ENCODE assay signal across 8 cellular contexts in genomic region chr19:45423589-45424190, GRCh38. TPM values are rescaled to one million over a fixed set of nuclear protein-coding genes. Genes with fewer than 3 reads are reported as not detected.
DNase-seq lines count a peak whose midpoint lies in the region; ATAC-seq lines count a peak whose summit lies in the region.

Gene ERCC1, minus strand, starts transcription at chr19:45423917. Its CDS starts 543 bp downstream, at chr19:45423374.

- H3K27ac ChIP-seq in CD4-positive, CD25-positive, alpha-beta regulatory T cell (ENCODE audit: insufficient read depth, low read length, poor library complexity, severe bottlenecking) = peak within 1 kb of the TSS; percentile 80

- H3K4me1 ChIP-seq in CD4-positive, CD25-positive, alpha-beta regulatory T cell (ENCODE audit: control insufficient read depth, insufficient read depth, low read length, poor library complexity, severe bottlenecking) = peaks cover 44% of the 10 kb centered on the region

- H3K27ac Mint-ChIP-seq in CD4-positive, CD25-positive, alpha-beta regulatory T cell = peak within 1 kb of the TSS; percentile 89 to 94 (median 89)
- peak within 1 kb of the TSS; percentile 84 to 96 for H3K27ac Mint-ChIP-seq in effector memory CD8-positive, alpha-beta T cell
- H3K27ac Mint-ChIP-seq in memory B cell = peak within 1 kb of the TSS; percentile 88

- H3K9me3 Mint-ChIP-seq in CD4-positive, CD25-positive, alpha-beta regulatory T cell = no peaks in the 10 kb centered on the region
- no peaks in the 10 kb centered on the region for H3K9me3 Mint-ChIP-seq in effector memory CD8-positive, alpha-beta T cell
- no peaks in the 10 kb centered on the region for H3K9me3 Mint-ChIP-seq in memory B cell

- H3K4me1 Mint-ChIP-seq in CD4-positive, CD25-positive, alpha-beta regulatory T cell = peaks cover 3 to 59% (median 25%) of the 10 kb centered on the region in 4 donors
- peaks cover 34 to 42% of the 10 kb centered on the region in 2 donors for H3K4me1 Mint-ChIP-seq in effector memory CD8-positive, alpha-beta T cell (ENCODE audit: low read depth in 2 of 2)
- H3K4me1 Mint-ChIP-seq in memory B cell = peaks cover 47% of the 10 kb centered on the region

- no peaks in the 10 kb centered on the region for H3K36me3 ChIP-seq in CD4-positive, CD25-positive, alpha-beta regulatory T cell (ENCODE audit: control insufficient read depth, insufficient read depth, low read length)

- H3K27me3 Mint-ChIP-seq in CD4-positive, CD25-positive, alpha-beta regulatory T cell = peaks cover 10% of the 10 kb centered on the region
- no peaks in the 10 kb centered on the region for H3K27me3 Mint-ChIP-seq in effector memory CD8-positive, alpha-beta T cell
- peaks cover 2% of the 10 kb centered on the region for H3K27me3 Mint-ChIP-seq in memory B cell

- H3K4me3 ChIP-seq in CD4-positive, CD25-positive, alpha-beta regulatory T cell (ENCODE audit: low read depth, low read length) = peak within 1 kb of the TSS; percentile 78

- peak; percentile 49 to 90 (median 84) for DNase-seq in CD4-positive, CD25-positive, alpha-beta regulatory T cell
- peak; percentile 95 to 96 for DNase-seq in NCI-H524 (lab: John Stamatoyannopoulos, UW)
- peak; percentile 63 to 65 for DNase-seq in activated CD4-positive, alpha-beta T cell treated with anti-CD3 and anti-CD28 coated beads, Interleukin-2, amount 50 U/mL, for 24 hours (ENCODE audit: low read depth in 1 of 2, low spot score in 1 of 2)
- DNase-seq in effector memory CD8-positive, alpha-beta T cell = peak in 1 of 3 experiments; percentile 71
- DNase-seq in memory B cell (ENCODE audit: low spot score in 2 of 2) = peak in 1 of 2 donors; percentile 72
- DNase-seq in stimulated activated CD8-positive, alpha-beta memory T cell treated with anti-CD3 and anti-CD28 coated beads, Interleukin-2, amount 100 ng/mL, for 48 hours (ENCODE audit: low read depth in 2 of 2) = peak; percentile 86 to 93

- H3K4me3 Mint-ChIP-seq in CD4-positive, CD25-positive, alpha-beta regulatory T cell = peak within 1 kb of the TSS; percentile 90 to 98 (median 97)
- H3K4me3 Mint-ChIP-seq in effector memory CD8-positive, alpha-beta T cell = peak within 1 kb of the TSS; percentile 88 to 99
- peak within 1 kb of the TSS; percentile 96 for H3K4me3 Mint-ChIP-seq in memory B cell

- H3K9me3 ChIP-seq in CD4-positive, CD25-positive, alpha-beta regulatory T cell (ENCODE audit: control insufficient read depth in 2 of 2, low read length in 2 of 2) = no peaks in the 10 kb centered on the region

- H3K27me3 ChIP-seq in CD4-positive, CD25-positive, alpha-beta regulatory T cell (ENCODE audit: control insufficient read depth, insufficient read depth, low read length) = no peaks in the 10 kb centered on the region

- peak; percentile 69 to 75 for ATAC-seq in CD4-positive, CD25-positive, alpha-beta regulatory T cell (ENCODE audit: low read depth in 2 of 2)
- ATAC-seq in GM19328 (IDR thresholded peaks at IDR 0.05; ENCODE audit: unreplicated experiment) (peak; percentile 54), HG03457 (IDR thresholded peaks at IDR 0.05; ENCODE audit: unreplicated experiment) (peak; percentile 39), memory B cell (ENCODE audit: low read depth) (peak; percentile 48)
- ATAC-seq in effector memory CD8-positive, alpha-beta T cell (replicated peaks) = peak; percentile 58

- H3K36me3 Mint-ChIP-seq in CD4-positive, CD25-positive, alpha-beta regulatory T cell = peaks cover 5% of the 10 kb centered on the region
- peaks cover 16% of the 10 kb centered on the region for H3K36me3 Mint-ChIP-seq in effector memory CD8-positive, alpha-beta T cell (ENCODE audit: insufficient read depth)
- H3K36me3 Mint-ChIP-seq in memory B cell = peaks cover 11% of the 10 kb centered on the region

RNA-seq across cellular contexts. Expression of gene ERCC1, which starts in this region (rescaled TPM):
- 30.5 TPM for total RNA-seq in CD4-positive, CD25-positive, alpha-beta regulatory T cell
- 10 to 100 TPM; 25.9 to 28.7 (median 26.3) TPM for polyA plus RNA-seq in CD4-positive, CD25-positive, alpha-beta regulatory T cell
